In the genomic region with DNA sequence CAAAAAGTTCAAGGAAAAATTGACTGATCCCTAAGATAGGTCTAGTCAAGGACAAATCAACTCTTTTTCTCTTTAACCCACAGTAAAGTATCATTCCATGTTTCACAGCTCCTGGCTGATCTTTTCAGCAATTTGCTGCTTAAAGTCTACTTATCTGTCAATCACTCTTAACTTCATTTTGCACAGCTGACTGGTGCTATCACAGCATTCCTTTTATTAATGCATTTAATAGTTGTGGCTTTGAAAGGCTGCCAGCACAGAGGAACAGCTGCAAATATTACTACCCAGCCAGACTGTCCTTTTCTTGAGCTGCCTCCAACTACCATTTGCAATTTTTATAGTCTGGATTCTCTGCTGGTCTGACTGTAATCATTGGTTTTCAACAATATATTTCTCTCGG, we compare ENCODE assay signal across 24 cellular contexts.
DNase-seq lines count a peak whose midpoint lies in the region; ATAC-seq and TF ChIP-seq lines count a peak whose summit lies in the region.
"Had no signal": no experiment of that assay in that cellular context is flagged by ENCODE, and none has a peak within 500 bp of the region (broad histone marks: within the 10 kb centered on the region; RNA-seq: fewer than 3 reads in every experiment).

No MANE protein-coding gene starts in this region.

- H3K36me3 Mint-ChIP-seq in brain = peaks cover 3% of the 10 kb centered on the region
- no peaks in the 10 kb centered on the region for H3K36me3 Mint-ChIP-seq in activated naive CD8-positive, alpha-beta T cell treated with anti-CD3 and anti-CD28 coated beads, Interleukin-2, amount 50 U/mL, for 24 hours (ENCODE audit: low read depth)
- H3K36me3 Mint-ChIP-seq: activated CD8-positive, alpha-beta memory T cell treated with anti-CD3 and anti-CD28 coated beads, Interleukin-2, amount 10 ng/mL, durations not matched to agents 7 days and 5 days; activated naive CD8-positive, alpha-beta T cell treated with anti-CD3 and anti-CD28 coated beads for 36 hours; T-cell had no signal

- H3K9me3 Mint-ChIP-seq in brain = peaks cover 2 to 7% (median 2%) of the 10 kb centered on the region in 5 experiments
- peaks cover 9% of the 10 kb centered on the region for H3K9me3 Mint-ChIP-seq in activated naive CD8-positive, alpha-beta T cell treated with anti-CD3 and anti-CD28 coated beads, Interleukin-2, amount 50 U/mL, for 24 hours

- H3K27me3 Mint-ChIP-seq in brain = peaks cover 2% of the 10 kb centered on the region
- peaks cover 9% of the 10 kb centered on the region for H3K27me3 Mint-ChIP-seq in activated naive CD8-positive, alpha-beta T cell treated with anti-CD3 and anti-CD28 coated beads, Interleukin-2, amount 50 U/mL, for 24 hours

- H3K27ac Mint-ChIP-seq in brain = peak overlapping the region in 3 of 5 experiments; percentile 76 to 87 (median 86)
- no peak overlapping the region for H3K27ac Mint-ChIP-seq in activated naive CD8-positive, alpha-beta T cell treated with anti-CD3 and anti-CD28 coated beads, Interleukin-2, amount 50 U/mL, for 24 hours
- H3K27ac Mint-ChIP-seq: activated CD4-positive, alpha-beta T cell treated with anti-CD3 and anti-CD28 coated beads for 36 hours; activated CD8-positive, alpha-beta memory T cell treated with anti-CD3 and anti-CD28 coated beads, Interleukin-2, amount 10 ng/mL, durations not matched to agents 7 days and 5 days; activated naive CD8-positive, alpha-beta T cell treated with anti-CD3 and anti-CD28 coated beads for 36 hours; naive thymus-derived CD8-positive, alpha-beta T cell; T-cell had no signal

- peaks cover 77% of the 10 kb centered on the region for H3K4me1 Mint-ChIP-seq in brain
- H3K4me1 Mint-ChIP-seq in activated naive CD8-positive, alpha-beta T cell treated with anti-CD3 and anti-CD28 coated beads, Interleukin-2, amount 50 U/mL, for 24 hours = no peaks in the 10 kb centered on the region
- H3K4me1 Mint-ChIP-seq: activated CD4-positive, alpha-beta T cell treated with anti-CD3 and anti-CD28 coated beads for 36 hours; activated CD8-positive, alpha-beta memory T cell treated with anti-CD3 and anti-CD28 coated beads, Interleukin-2, amount 10 ng/mL, durations not matched to agents 7 days and 5 days; activated naive CD8-positive, alpha-beta T cell treated with anti-CD3 and anti-CD28 coated beads for 36 hours; naive thymus-derived CD8-positive, alpha-beta T cell; T-cell had no signal

- ATAC-seq in HG02623 (IDR thresholded peaks at IDR 0.05; ENCODE audit: unreplicated experiment) (no peak), omental fat pad (ENCODE audit: low FRiP score) (no peak)
- ATAC-seq in activated naive CD8-positive, alpha-beta T cell treated with anti-CD3 and anti-CD28 coated beads, Interleukin-2, amount 50 U/mL, for 24 hours = no peak
- ATAC-seq: activated CD4-positive, alpha-beta T cell treated with anti-CD3 and anti-CD28 coated beads for 36 hours; activated CD8-positive, alpha-beta memory T cell treated with anti-CD3 and anti-CD28 coated beads, Interleukin-2, amount 10 ng/mL, durations not matched to agents 7 days and 5 days; gastroesophageal sphincter; left cardiac atrium; naive thymus-derived CD8-positive, alpha-beta T cell; T-cell had no signal

- TF ChIP-seq CTCF in AG10803 (conservative IDR thresholded peaks at IDR 0.05; ENCODE audit: low read length) (no peak), brain (conservative IDR thresholded peaks at IDR 0.05) (no peak), omental fat pad (IDR thresholded peaks at IDR 0.05) (no peak)

- H3K4me3 ChIP-seq in AG10803 (ENCODE audit: low read length) = no peak overlapping the region
- H3K4me3 ChIP-seq: gastroesophageal sphincter, tibial artery had no signal

- H3K4me3 Mint-ChIP-seq in brain = no peak overlapping the region
- H3K4me3 Mint-ChIP-seq in activated naive CD8-positive, alpha-beta T cell treated with anti-CD3 and anti-CD28 coated beads, Interleukin-2, amount 50 U/mL, for 24 hours = no peak overlapping the region
- H3K4me3 Mint-ChIP-seq: activated CD4-positive, alpha-beta T cell treated with anti-CD3 and anti-CD28 coated beads for 36 hours; activated CD8-positive, alpha-beta memory T cell treated with anti-CD3 and anti-CD28 coated beads, Interleukin-2, amount 10 ng/mL, durations not matched to agents 7 days and 5 days; activated naive CD8-positive, alpha-beta T cell treated with anti-CD3 and anti-CD28 coated beads for 36 hours; naive thymus-derived CD8-positive, alpha-beta T cell; T-cell had no signal

- DNase-seq in AG10803 (ENCODE audit: low read depth) (peak; percentile 12), LHCN-M2 (ENCODE audit: low read depth) (peak; percentile 74), kidney glomerular epithelial cell (lab: John Stamatoyannopoulos, UW) (peak; percentile 21), putamen (ENCODE audit: low spot score) (no peak), omental fat pad (ENCODE audit: low spot score) (no peak)
- DNase-seq in activated naive CD8-positive, alpha-beta T cell treated with anti-CD3 and anti-CD28 coated beads, Interleukin-2, amount 50 U/mL, for 24 hours = no peak
- DNase-seq: activated CD4-positive, alpha-beta T cell treated with anti-CD3 and anti-CD28 coated beads for 36 hours; activated CD8-positive, alpha-beta memory T cell treated with anti-CD3 and anti-CD28 coated beads, Interleukin-2, amount 10 ng/mL, durations not matched to agents 7 days and 5 days; activated naive CD8-positive, alpha-beta T cell treated with anti-CD3 and anti-CD28 coated beads for 36 hours; left cardiac atrium; mesendoderm; naive thymus-derived CD8-positive, alpha-beta T cell; NCI-H2171 treated with DMSO at 0.1 percent for 48 hours; OCI-M1; posterior cingulate gyrus; Right ventricle myocardium superior; small intestine; stimulated activated CD4-positive, alpha-beta T cell treated with anti-CD3 and anti-CD28 coated beads, Interleukin-2, amount 100 ng/mL, for 48 hours; stimulated activated naive CD4-positive, alpha-beta T cell treated with Interleukin-2 at 50 U/mL for 16 hours; T-cell; tibial artery had no signal

Comparison
In these comparisons a context has a peak if more than half of its experiments do, and no peak if none do; other contexts are left out.
1. DNase-seq: peak in AG10803 (single experiment), LHCN-M2 (single experiment) and kidney glomerular epithelial cell (single experiment); none in putamen (single experiment), activated naive CD8-positive, alpha-beta T cell treated with anti-CD3 and anti-CD28 coated beads, Interleukin-2, amount 50 U/mL, for 24 hours (single experiment) and omental fat pad (single experiment).